In genomic region chr10:7817984-7818294, GRCh38 we compare ENCODE assay signal across 8 cellular contexts. TPM values are rescaled to one million over a fixed set of nuclear protein-coding genes. Genes with fewer than 3 reads are reported as not detected.
A peak's percentile ranks its signal among the peaks of the same experiment; 100 is the strongest.
DNase-seq lines count a peak whose midpoint lies in the region; ATAC-seq and TF ChIP-seq lines count a peak whose summit lies in the region.

No MANE protein-coding gene starts in this region.

- H3K36me3 ChIP-seq in ES-I3 (ENCODE audit: insufficient read depth, low read length) (no peaks in the 10 kb centered on the region), left lung (peaks cover 0 to 2% of the 10 kb centered on the region in 2 donors), upper lobe of left lung (peaks cover 0 to 6% (median 0%) of the 10 kb centered on the region in 4 donors)

- peaks cover 26% of the 10 kb centered on the region for H3K4me1 Mint-ChIP-seq in activated naive CD8-positive, alpha-beta T cell treated with anti-CD3 and anti-CD28 coated beads for 36 hours

- intact Hi-C loops in left lung (cut with DNase I) = no loop called here

- H3K9ac ChIP-seq in ES-I3 (ENCODE audit: low read depth, low read length) = peak overlapping the region; percentile 99

- no peaks in the 10 kb centered on the region for H3K9me3 ChIP-seq in ES-I3 (ENCODE audit: control insufficient read depth, insufficient read depth, low read length)
- no peaks in the 10 kb centered on the region for H3K9me3 ChIP-seq in left lung
- H3K9me3 ChIP-seq in upper lobe of left lung = no peaks in the 10 kb centered on the region

- H3K27me3 ChIP-seq in left lung (no peaks in the 10 kb centered on the region), upper lobe of left lung (no peaks in the 10 kb centered on the region)

- peak; percentile 24 for ATAC-seq in HG02885 (IDR thresholded peaks at IDR 0.05; ENCODE audit: poor library complexity, unreplicated experiment)
- peak; percentile 23 for ATAC-seq in left lung
- peak in 1 of 2 donors; percentile 5 for ATAC-seq in upper lobe of left lung (ENCODE audit: low FRiP score in 2 of 2)

- no peaks in the 10 kb centered on the region for H3K27me3 Mint-ChIP-seq in activated naive CD8-positive, alpha-beta T cell treated with anti-CD3 and anti-CD28 coated beads for 36 hours

- H3K27ac ChIP-seq in left lung = peak overlapping the region in 1 of 2 donors; percentile 73
- peak overlapping the region; percentile 77 to 80 (median 80) for H3K27ac ChIP-seq in upper lobe of left lung

- H3K9me3 Mint-ChIP-seq in activated naive CD8-positive, alpha-beta T cell treated with anti-CD3 and anti-CD28 coated beads for 36 hours = no peaks in the 10 kb centered on the region

- H3K27ac Mint-ChIP-seq in activated naive CD8-positive, alpha-beta T cell treated with anti-CD3 and anti-CD28 coated beads for 36 hours = peak overlapping the region; percentile 85

- no peak for TF ChIP-seq POLR2A in upper lobe of left lung (IDR thresholded peaks at IDR 0.05)

- WGBS in upper lobe of left lung, 2 donors = 0% methylated on average over 10 of the region's 10 CpGs

- H3K4me3 ChIP-seq in left lung = peak overlapping the region; percentile 98 to 99
- peak overlapping the region; percentile 58 to 98 (median 86) for H3K4me3 ChIP-seq in upper lobe of left lung

- H3K4me1 ChIP-seq in ES-I3 (ENCODE audit: insufficient read depth, low read length) (peaks cover 4% of the 10 kb centered on the region; the same call in 1 of the 2 replicates), left lung (peaks cover 0 to 25% of the 10 kb centered on the region in 2 donors), upper lobe of left lung (peaks cover 10 to 28% (median 14%) of the 10 kb centered on the region in 4 donors)

- DNase-seq in activated naive CD8-positive, alpha-beta T cell treated with anti-CD3 and anti-CD28 coated beads for 36 hours = no peak
- DNase-seq in left lung = no peak
- no peak for DNase-seq in upper lobe of left lung
- no peak for DNase-seq in SW 1271 (lab: John Stamatoyannopoulos, UW)
- DNase-seq in NCI-H2196 treated with DMSO at 0.1 percent for 48 hours (lab: John Stamatoyannopoulos, UW; ENCODE audit: unreplicated experiment) = no peak
- DNase-seq in NCI-H526 (lab: John Stamatoyannopoulos, UW) = no peak

- peaks cover 5% of the 10 kb centered on the region for H3K36me3 Mint-ChIP-seq in activated naive CD8-positive, alpha-beta T cell treated with anti-CD3 and anti-CD28 coated beads for 36 hours

- no peak for TF ChIP-seq CTCF in left lung (IDR thresholded peaks at IDR 0.05)
- no peak for TF ChIP-seq CTCF in upper lobe of left lung (IDR thresholded peaks at IDR 0.05)

- no peak for TF ChIP-seq EP300 in upper lobe of left lung (IDR thresholded peaks at IDR 0.05)

- H3K4me3 Mint-ChIP-seq in activated naive CD8-positive, alpha-beta T cell treated with anti-CD3 and anti-CD28 coated beads for 36 hours = peak overlapping the region; percentile 97

RNA-seq across cellular contexts. Expression of gene TAF3, which starts 0.4 kb away (rescaled TPM):
- 10 to 100 TPM; 16.8 to 17.0 TPM for total RNA-seq in activated naive CD8-positive, alpha-beta T cell treated with anti-CD3 and anti-CD28 coated beads for 36 hours
- total RNA-seq in left lung (1 to 10 TPM; 7.0 to 8.1 TPM), upper lobe of left lung (10 to 100 TPM in 3 of 6 donors, 1 to 10 TPM in 3; 6.8 to 16.8 (median 10.1) TPM)

RNA-seq across cellular contexts. Expression of gene ATP5F1C, which starts 30.0 kb away (rescaled TPM):
- total RNA-seq in activated naive CD8-positive, alpha-beta T cell treated with anti-CD3 and anti-CD28 coated beads for 36 hours = 100 to 1,000 TPM; 322 to 324 TPM
- total RNA-seq in left lung = 100 to 1,000 TPM; 177 to 208 TPM
- 100 to 1,000 TPM; 130 to 237 (median 165) TPM for total RNA-seq in upper lobe of left lung

RNA-seq across cellular contexts. Expression of gene KIN, which starts 30.1 kb away (rescaled TPM):
- total RNA-seq in activated naive CD8-positive, alpha-beta T cell treated with anti-CD3 and anti-CD28 coated beads for 36 hours = 10 to 100 TPM; 15.6 to 15.7 TPM
- 10 to 100 TPM in 1 of 2 donors, 1 to 10 TPM in 1; 9.3 to 10.4 TPM for total RNA-seq in left lung
- total RNA-seq in upper lobe of left lung = 10 to 100 TPM in 2 of 6 donors, 1 to 10 TPM in 4; 5.9 to 14.7 (median 9.5) TPM
